In genomic region chr1:32115496-32115895, GRCh38 we compare ENCODE assay signal across 25 cellular contexts. TPM values are rescaled to one million over a fixed set of nuclear protein-coding genes. Genes with fewer than 3 reads are reported as not detected.
DNase-seq lines count a peak whose midpoint lies in the region; ATAC-seq, FAIRE-seq and TF ChIP-seq lines count a peak whose summit lies in the region.
"Had no signal": no experiment of that assay in that cellular context is flagged by ENCODE, and none has a peak within 500 bp of the region (broad histone marks: within the 10 kb centered on the region; RNA-seq: fewer than 3 reads in every experiment).

No MANE protein-coding gene starts in this region.

- intact Hi-C loops in MCF 10A (cut with micrococcal nuclease) (no loop called here), breast epithelium (cut with DNase I; ENCODE audit: low total_unique reads) (no loop called here), thyroid gland (cut with DNase I) (no loop called here)

- TF ChIP-seq CTCF in MCF 10A (IDR thresholded peaks at IDR 0.05; ENCODE audit: unreplicated experiment) (no peak), breast epithelium (IDR thresholded peaks at IDR 0.05) (no peak), thyroid gland (IDR thresholded peaks at IDR 0.05) (no peak), D721Med (IDR thresholded peaks at IDR 0.05; ENCODE audit: insufficient read depth, missing control alignments) (no peak)

- WGBS in thyroid gland, 2 donors = 88 to 100% methylated on average over 5 of the region's 5 CpGs

- peak overlapping the region; percentile 59 for H3K27ac Mint-ChIP-seq in MCF 10A (ENCODE audit: low read depth, unreplicated experiment)
- H3K27ac Mint-ChIP-seq in naive thymus-derived CD8-positive, alpha-beta T cell = peak overlapping the region in 6 of 10 donors; percentile 8 to 63 (median 38)
- H3K27ac Mint-ChIP-seq: activated naive CD4-positive, alpha-beta T cell treated with anti-CD3 and anti-CD28 coated beads for 36 hours; immature natural killer cell had no signal

- peaks cover 15% of the 10 kb centered on the region for H3K36me3 Mint-ChIP-seq in MCF 10A (ENCODE audit: insufficient read depth, unreplicated experiment)
- H3K36me3 Mint-ChIP-seq in naive thymus-derived CD8-positive, alpha-beta T cell = peaks cover 0 to 17% (median 2%) of the 10 kb centered on the region in 3 donors
- H3K36me3 Mint-ChIP-seq: immature natural killer cell had no signal

- no peak for FAIRE-seq in D721Med (lab: Jason Lieb, UNC)
- FAIRE-seq: endometrium had no signal

- no TSS peak for BruUV-seq in MCF 10A (replicated peaks; lab: Mats Ljungman, UMichigan)

- H3K27me3 ChIP-seq in breast epithelium (no peaks in the 10 kb centered on the region), thyroid gland (no peaks in the 10 kb centered on the region)
- H3K27me3 ChIP-seq: foreskin keratinocyte, hepatocyte, upper lobe of left lung had no signal

- H3K4me3 ChIP-seq in breast epithelium (no peak overlapping the region), thyroid gland (replicated peaks in 1 of 3) (no peak overlapping the region)
- H3K4me3 ChIP-seq: hepatocyte, upper lobe of left lung had no signal

- H3K4me1 ChIP-seq in breast epithelium (peaks cover 0 to 18% of the 10 kb centered on the region in 2 donors), thyroid gland (peaks cover 47 to 51% of the 10 kb centered on the region in 2 donors)

- ATAC-seq in naive thymus-derived CD8-positive, alpha-beta T cell = no peak
- ATAC-seq in GM21526 (IDR thresholded peaks at IDR 0.05; ENCODE audit: low FRiP score, unreplicated experiment) = no peak
- ATAC-seq: foreskin keratinocyte, left ventricle myocardium superior had no signal

- H3K9me3 Mint-ChIP-seq in MCF 10A (ENCODE audit: unreplicated experiment) = no peaks in the 10 kb centered on the region
- no peaks in the 10 kb centered on the region for H3K9me3 Mint-ChIP-seq in naive thymus-derived CD8-positive, alpha-beta T cell
- H3K9me3 Mint-ChIP-seq: activated naive CD4-positive, alpha-beta T cell treated with anti-CD3 and anti-CD28 coated beads for 36 hours; immature natural killer cell had no signal

- H3K4me1 Mint-ChIP-seq in MCF 10A (ENCODE audit: insufficient read depth, unreplicated experiment) = peaks cover 15% of the 10 kb centered on the region
- peaks cover 20 to 81% (median 70%) of the 10 kb centered on the region in 4 donors for H3K4me1 Mint-ChIP-seq in naive thymus-derived CD8-positive, alpha-beta T cell

- DNase-seq in MCF 10A (ENCODE audit: unreplicated experiment) = no peak
- DNase-seq in breast epithelium (ENCODE audit: low spot score in 2 of 2) = no peak
- DNase-seq in amniotic epithelial cell (ENCODE audit: low read depth) = peak; percentile 27
- no peak for DNase-seq in naive thymus-derived CD8-positive, alpha-beta T cell
- no peak for DNase-seq in thyroid gland
- no peak for DNase-seq in D721Med (ENCODE audit: insufficient read length, low spot score)
- DNase-seq in stimulated activated CD8-positive, alpha-beta memory T cell treated with anti-CD3 and anti-CD28 coated beads, Interleukin-4, amount 100 ng/mL, for 48 hours = no peak
- DNase-seq: 8988T; activated CD4-positive, alpha-beta T cell treated with anti-CD3 and anti-CD28 coated beads for 1 hour; activated naive CD4-positive, alpha-beta T cell treated with anti-CD3 and anti-CD28 coated beads for 36 hours; activated T-cell treated with anti-CD3 and anti-CD28 coated beads, Interleukin-2, amount 50 U/mL, for 48 hours; AML-193; DMS53; immature natural killer cell; left ventricle myocardium superior; NCI-H1436 treated with DMSO at 0.1 percent for 48 hours; NCI-H2171; NCI-H526; stimulated activated CD4-positive, alpha-beta T cell treated with anti-CD3 and anti-CD28 coated beads, Interleukin-2, amount 100 ng/mL, for 48 hours; stimulated activated naive CD4-positive, alpha-beta T cell treated with Interleukin-2 at 50 U/mL for 16 hours had no signal

- no peak for TF ChIP-seq POLR2A in breast epithelium (IDR thresholded peaks at IDR 0.05)
- TF ChIP-seq POLR2A in thyroid gland (IDR thresholded peaks at IDR 0.05) = no peak

- H3K9me3 ChIP-seq in breast epithelium (no peaks in the 10 kb centered on the region), thyroid gland (no peaks in the 10 kb centered on the region)
- H3K9me3 ChIP-seq: upper lobe of left lung had no signal

- H3K36me3 ChIP-seq in breast epithelium (no peaks in the 10 kb centered on the region), thyroid gland (no peaks in the 10 kb centered on the region)

- H3K27ac ChIP-seq in breast epithelium (no peak overlapping the region), thyroid gland (peak overlapping the region; percentile 32 to 72 (median 43))
- H3K27ac ChIP-seq: foreskin keratinocyte had no signal

- H3K27me3 Mint-ChIP-seq in MCF 10A (ENCODE audit: insufficient read depth, unreplicated experiment) = no peaks in the 10 kb centered on the region
- H3K27me3 Mint-ChIP-seq in naive thymus-derived CD8-positive, alpha-beta T cell = no peaks in the 10 kb centered on the region

- CTCF ChIA-PET in MCF 10A (lab: Yijun Ruan, JAX) = no interaction called here

- POLR2A ChIA-PET in MCF 10A (lab: Yijun Ruan, JAX) = interaction anchor here (0.5 to 4.6 kb wide), 6 partner anchors 7 to 168 kb away, joined by 3 to 22 read pairs (median 4); partner anchors contain the start of genes KPNA6 and TXLNA
- POLR2A ChIA-PET in naive thymus-derived CD8-positive, alpha-beta T cell (lab: Charles Lee) = no interaction called here

- no peak overlapping the region for H3K4me3 Mint-ChIP-seq in MCF 10A (ENCODE audit: unreplicated experiment)
- peak overlapping the region in 1 of 10 donors; percentile 30 for H3K4me3 Mint-ChIP-seq in naive thymus-derived CD8-positive, alpha-beta T cell
- H3K4me3 Mint-ChIP-seq: activated naive CD4-positive, alpha-beta T cell treated with anti-CD3 and anti-CD28 coated beads for 36 hours had no signal

RNA-seq across cellular contexts. Expression of gene KPNA6, which starts 7.6 kb away (rescaled TPM):
- total RNA-seq in MCF 10A (2022) = 86.9 and 109 TPM in 2 replicates
- total RNA-seq in breast epithelium = 10 to 100 TPM; 35.5 to 53.1 (median 40.6) TPM
- 10 to 100 TPM; 59.5 to 66.4 TPM for total RNA-seq in naive thymus-derived CD8-positive, alpha-beta T cell
- 10 to 100 TPM; 26.5 to 31.9 (median 28.3) TPM for polyA plus RNA-seq in naive thymus-derived CD8-positive, alpha-beta T cell
- 10 to 100 TPM; 44.6 to 62.8 (median 53.4) TPM for total RNA-seq in thyroid gland

RNA-seq across cellular contexts. Expression of gene TMEM39B, which starts 42.8 kb away (rescaled TPM):
- 15.0 and 22.3 TPM in 2 replicates for total RNA-seq in MCF 10A (2022)
- 1 to 10 TPM; 4.2 to 6.2 (median 4.8) TPM for total RNA-seq in breast epithelium
- total RNA-seq in naive thymus-derived CD8-positive, alpha-beta T cell = 10 to 100 TPM; 25.1 to 26.1 TPM
- 1 to 10 TPM; 2.4 to 4.8 (median 4.5) TPM for polyA plus RNA-seq in naive thymus-derived CD8-positive, alpha-beta T cell
- 10 to 100 TPM in 2 of 4 donors, 1 to 10 TPM in 2; 7.6 to 12.8 (median 9.6) TPM for total RNA-seq in thyroid gland

Comparison
In these comparisons a context has a peak if more than half of its experiments do, and no peak if none do; other contexts are left out.
1. H3K27ac ChIP-seq: peak in thyroid gland (3 of 3); none in breast epithelium (0 of 2).